8 cellular contexts compared by ENCODE assay signal in the genomic region with DNA sequence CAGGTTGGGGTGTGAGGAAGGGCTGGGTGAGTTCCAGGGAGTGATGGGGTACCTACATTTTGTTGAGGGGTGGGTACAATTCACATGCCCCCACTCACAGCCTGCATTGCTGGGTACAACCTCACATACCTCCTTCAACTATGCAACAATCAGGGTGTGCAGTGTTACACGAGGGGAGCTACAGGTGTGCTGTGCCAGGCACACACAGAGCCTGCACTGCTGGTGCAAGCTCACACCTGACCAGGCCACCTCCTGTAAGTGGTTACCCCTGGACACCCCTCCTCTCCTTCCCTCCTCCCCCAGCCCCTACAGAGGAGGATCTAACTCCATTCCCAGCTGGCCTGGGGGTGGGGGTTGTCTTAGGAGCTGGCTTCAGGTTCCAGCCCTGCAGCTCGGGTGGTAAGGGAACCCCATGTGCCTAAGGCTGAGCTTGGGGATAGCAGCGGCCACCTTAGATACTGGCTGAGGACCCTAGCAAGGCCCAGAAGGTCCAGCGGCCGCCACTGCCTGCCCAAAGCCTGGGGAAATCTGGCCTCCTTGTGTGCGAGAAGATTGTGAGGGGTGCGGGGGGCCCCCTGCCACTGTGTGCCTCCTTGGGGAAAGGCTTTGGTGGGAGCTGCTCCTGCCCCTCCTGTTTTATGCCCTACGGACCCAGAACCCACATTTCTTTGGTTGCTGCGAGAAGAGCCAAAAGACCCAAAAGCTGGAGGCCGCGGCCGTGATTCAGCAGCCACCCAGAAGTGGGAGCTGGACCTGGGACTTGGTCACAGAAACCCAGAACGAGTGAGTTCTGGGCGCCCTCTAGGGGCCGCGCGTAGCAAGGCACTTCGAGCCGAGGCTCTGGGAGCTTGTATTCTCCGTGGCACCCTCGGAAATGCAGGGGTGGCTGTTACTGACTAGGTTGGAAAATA. TPM values are rescaled to one million over a fixed set of nuclear protein-coding genes. Genes with fewer than 3 reads are reported as not detected.
DNase-seq lines count a peak whose midpoint lies in the region; ATAC-seq lines count a peak whose summit lies in the region.

No MANE protein-coding gene starts in this region.

- no peak overlapping the region for H3K4me3 Mint-ChIP-seq in activated CD4-positive, alpha-beta memory T cell treated with anti-CD3 and anti-CD28 coated beads for 36 hours

- intact Hi-C loops in activated CD4-positive, alpha-beta memory T cell treated with anti-CD3 and anti-CD28 coated beads for 36 hours (cut with micrococcal nuclease), result loop anchor here (1.0 to 5.0 kb wide), 2 partner anchors 47 to 100 kb away; no protein-coding TSS in a partner anchor

- CTCF ChIA-PET in activated CD4-positive, alpha-beta memory T cell treated with anti-CD3 and anti-CD28 coated beads for 36 hours (lab: Charles Lee), result interaction anchor here (0.6 to 14.4 kb wide), 54 partner anchors 11 to 1171 kb away, joined by 3 to 668 read pairs (median 4); partner anchors contain the start of genes KAZALD1, LBX1, PDZD7 and TLX1

- H3K4me1 Mint-ChIP-seq in activated CD4-positive, alpha-beta memory T cell treated with anti-CD3 and anti-CD28 coated beads for 36 hours (ENCODE audit: low read depth), result peaks cover 22% of the 10 kb centered on the region

- no peak overlapping the region for H3K27ac Mint-ChIP-seq in activated CD4-positive, alpha-beta memory T cell treated with anti-CD3 and anti-CD28 coated beads for 36 hours

- POLR2A ChIA-PET in activated CD4-positive, alpha-beta memory T cell treated with anti-CD3 and anti-CD28 coated beads for 36 hours (lab: Charles Lee), result interaction anchor here (1.4 kb wide), 2 partner anchors 45 to 99 kb away, joined by 5 to 12 read pairs; no protein-coding TSS in a partner anchor

- peaks cover 85% of the 10 kb centered on the region for H3K27me3 Mint-ChIP-seq in activated CD4-positive, alpha-beta memory T cell treated with anti-CD3 and anti-CD28 coated beads for 36 hours

- DNase-seq in GF-D8 (lab: John Stamatoyannopoulos, UW) (peak; percentile 17), NCI-H82 treated with DMSO at 0.1 percent for 48 hours (lab: John Stamatoyannopoulos, UW; ENCODE audit: unreplicated experiment) (peak; percentile 55), dermis microvascular lymphatic vessel endothelial cell (ENCODE audit: low read depth in 2 of 2) (peak; percentile 52 to 75), medulla oblongata (ENCODE audit: extremely low spot score) (peak; percentile 89)
- peak; percentile 88 for DNase-seq in activated CD4-positive, alpha-beta memory T cell treated with anti-CD3 and anti-CD28 coated beads for 36 hours
- DNase-seq in stimulated activated CD8-positive, alpha-beta memory T cell treated with anti-CD3 and anti-CD28 coated beads, Interleukin-12 subunit alpha, Interleukin-12 subunit beta, amount 100 ng/mL, for 4 hours (ENCODE audit: low read depth), result peak; percentile 65

- ATAC-seq in HG03354 (IDR thresholded peaks at IDR 0.05; ENCODE audit: poor library complexity, severe bottlenecking, unreplicated experiment), result peak; percentile 69
- ATAC-seq in HG03196 (IDR thresholded peaks at IDR 0.05; ENCODE audit: unreplicated experiment), result no peak

- no peaks in the 10 kb centered on the region for H3K9me3 Mint-ChIP-seq in activated CD4-positive, alpha-beta memory T cell treated with anti-CD3 and anti-CD28 coated beads for 36 hours

- H3K36me3 Mint-ChIP-seq in activated CD4-positive, alpha-beta memory T cell treated with anti-CD3 and anti-CD28 coated beads for 36 hours, result no peaks in the 10 kb centered on the region

RNA-seq across cellular contexts. Expression of gene TLX1, which starts 10.8 kb away (rescaled TPM):
- not detected for total RNA-seq in activated CD4-positive, alpha-beta memory T cell treated with anti-CD3 and anti-CD28 coated beads for 36 hours
- total RNA-seq in dermis microvascular lymphatic vessel endothelial cell, result not detected in 2 replicates

Comparison
In these comparisons a context has a peak if more than half of its experiments do, and no peak if none do; other contexts are left out.
1. DNase-seq: peak in every context shown above with its lines; median percentile 89 in medulla oblongata; 88 in activated CD4-positive, alpha-beta memory T cell treated with anti-CD3 and anti-CD28 coated beads for 36 hours; 65 in stimulated activated CD8-positive, alpha-beta memory T cell treated with anti-CD3 and anti-CD28 coated beads, Interleukin-12 subunit alpha, Interleukin-12 subunit beta, amount 100 ng/mL, for 4 hours; 64 in dermis microvascular lymphatic vessel endothelial cell; 55 in NCI-H82 treated with DMSO at 0.1 percent for 48 hours; 17 in GF-D8.